15 cellular contexts compared by ENCODE assay signal in genomic region chr1:44072204-44072603, GRCh38. TPM values are rescaled to one million over a fixed set of nuclear protein-coding genes. Genes with fewer than 3 reads are reported as not detected.
DNase-seq lines count a peak whose midpoint lies in the region; ATAC-seq lines count a peak whose summit lies in the region.
"Had no signal": no experiment of that assay in that cellular context is flagged by ENCODE, and none has a peak within 500 bp of the region (broad histone marks: within the 10 kb centered on the region; RNA-seq: fewer than 3 reads in every experiment).

No MANE protein-coding gene starts in this region.

- ATAC-seq in stimulated activated naive CD8-positive, alpha-beta T cell treated with anti-CD3 and anti-CD28 coated beads, Interleukin-15, Interleukin-2, amounts not matched to agents 100 U/mL and 50 U/mL, for 24 hours = peak; percentile 61
- no peak for ATAC-seq in stimulated activated naive CD8-positive, alpha-beta T cell treated with anti-CD3 and anti-CD28 coated beads, Interleukin-15, amount 100 ng/mL, for 72 hours
- peak; percentile 14 for ATAC-seq in aorta (ENCODE audit: low FRiP score)
- no peak for ATAC-seq in GM19035 (IDR thresholded peaks at IDR 0.05; ENCODE audit: unreplicated experiment)
- ATAC-seq: activated CD8-positive, alpha-beta memory T cell treated with anti-CD3 and anti-CD28 coated beads, Interleukin-2, amount 10 ng/mL, durations not matched to agents 7 days and 5 days; stimulated activated effector memory CD8-positive, alpha-beta T cell treated with anti-CD3 and anti-CD28 coated beads, Interleukin-12 subunit alpha, Interleukin-12 subunit beta, amount 100 ng/mL, for 72 hours had no signal

- H3K27ac Mint-ChIP-seq in stimulated activated naive CD8-positive, alpha-beta T cell treated with anti-CD3 and anti-CD28 coated beads, Interleukin-15, amount 100 ng/mL, for 72 hours = no peak overlapping the region
- H3K27ac Mint-ChIP-seq: activated CD8-positive, alpha-beta memory T cell treated with anti-CD3 and anti-CD28 coated beads, Interleukin-2, amount 10 ng/mL, durations not matched to agents 7 days and 5 days; brain; CD4-positive, CD25-positive, alpha-beta regulatory T cell; stimulated activated effector memory CD8-positive, alpha-beta T cell treated with anti-CD3 and anti-CD28 coated beads, Interleukin-12 subunit alpha, Interleukin-12 subunit beta, amount 100 ng/mL, for 72 hours had no signal

- H3K4me1 Mint-ChIP-seq in stimulated activated naive CD8-positive, alpha-beta T cell treated with anti-CD3 and anti-CD28 coated beads, Interleukin-15, amount 100 ng/mL, for 72 hours = peaks cover 6% of the 10 kb centered on the region
- H3K4me1 Mint-ChIP-seq: stimulated activated effector memory CD8-positive, alpha-beta T cell treated with anti-CD3 and anti-CD28 coated beads, Interleukin-12 subunit alpha, Interleukin-12 subunit beta, amount 100 ng/mL, for 72 hours had no signal

- H3K27me3 ChIP-seq in SJSA1 (replicated peaks) (peaks cover under 1% of the 10 kb centered on the region; the same call in 1 of the 2 replicates), aorta (ENCODE audit: control insufficient read depth in 1 of 2, insufficient read depth in 2 of 2, low read length in 1 of 2) (no peaks in the 10 kb centered on the region)

- no peak for DNase-seq in stimulated activated naive CD8-positive, alpha-beta T cell treated with anti-CD3 and anti-CD28 coated beads, Interleukin-15, Interleukin-2, amounts not matched to agents 100 U/mL and 50 U/mL, for 24 hours
- no peak for DNase-seq in stimulated activated naive CD8-positive, alpha-beta T cell treated with anti-CD3 and anti-CD28 coated beads, Interleukin-15, amount 100 ng/mL, for 72 hours
- peak; percentile 63 to 79 for DNase-seq in SJSA1 (ENCODE audit: low read depth in 1 of 2, low spot score in 2 of 2)
- peak; percentile 84 for DNase-seq in fibroblast of peridontal ligament (ENCODE audit: extremely low read depth)
- DNase-seq in aorta = peak in 1 of 2 donors; percentile 63
- DNase-seq in activated T-cell treated with anti-CD3 and anti-CD28 coated beads, Interleukin-2, amount 50 U/mL, for 48 hours = no peak
- DNase-seq in activated T-cell treated with anti-CD3 and anti-CD28 coated beads, Interleukin-2, amount 50 U/mL, for 1 hour = no peak
- DNase-seq: activated CD8-positive, alpha-beta memory T cell treated with anti-CD3 and anti-CD28 coated beads, Interleukin-2, amount 10 ng/mL, durations not matched to agents 7 days and 5 days; CD4-positive, CD25-positive, alpha-beta regulatory T cell; midbrain; NCI-H2171 treated with DMSO at 0.1 percent for 48 hours; SW 1271 had no signal

- no peaks in the 10 kb centered on the region for H3K36me3 ChIP-seq in SJSA1
- no peaks in the 10 kb centered on the region for H3K36me3 ChIP-seq in aorta (ENCODE audit: control insufficient read depth in 1 of 2, insufficient read depth in 2 of 2, low read length in 1 of 2)

- H3K9me3 ChIP-seq in SJSA1 (replicated peaks) = no peaks in the 10 kb centered on the region
- H3K9me3 ChIP-seq in aorta (ENCODE audit: control insufficient read depth, low read length) = no peaks in the 10 kb centered on the region

- H3K9me3 Mint-ChIP-seq in stimulated activated naive CD8-positive, alpha-beta T cell treated with anti-CD3 and anti-CD28 coated beads, Interleukin-15, amount 100 ng/mL, for 72 hours = no peaks in the 10 kb centered on the region
- H3K9me3 Mint-ChIP-seq: stimulated activated effector memory CD8-positive, alpha-beta T cell treated with anti-CD3 and anti-CD28 coated beads, Interleukin-12 subunit alpha, Interleukin-12 subunit beta, amount 100 ng/mL, for 72 hours had no signal

- peaks cover 22% of the 10 kb centered on the region for H3K27me3 Mint-ChIP-seq in stimulated activated naive CD8-positive, alpha-beta T cell treated with anti-CD3 and anti-CD28 coated beads, Interleukin-15, amount 100 ng/mL, for 72 hours

- peaks cover 9% of the 10 kb centered on the region for H3K4me1 ChIP-seq in SJSA1 (replicated peaks)
- peaks cover 0 to 3% of the 10 kb centered on the region in 2 donors for H3K4me1 ChIP-seq in aorta (ENCODE audit: control insufficient read depth in 1 of 2, insufficient read depth in 2 of 2, low read length in 2 of 2)

- H3K27ac ChIP-seq in SJSA1 (no peak overlapping the region), aorta (ENCODE audit: low read depth in 1 of 2, low read length in 2 of 2) (no peak overlapping the region)

- H3K4me3 ChIP-seq in SJSA1 = no peak overlapping the region
- H3K4me3 ChIP-seq in aorta (ENCODE audit: low read length in 2 of 2) = no peak overlapping the region

- H3K4me3 Mint-ChIP-seq in stimulated activated naive CD8-positive, alpha-beta T cell treated with anti-CD3 and anti-CD28 coated beads, Interleukin-15, amount 100 ng/mL, for 72 hours = no peak overlapping the region
- H3K4me3 Mint-ChIP-seq: activated CD8-positive, alpha-beta memory T cell treated with anti-CD3 and anti-CD28 coated beads, Interleukin-2, amount 10 ng/mL, durations not matched to agents 7 days and 5 days; brain; CD4-positive, CD25-positive, alpha-beta regulatory T cell; stimulated activated effector memory CD8-positive, alpha-beta T cell treated with anti-CD3 and anti-CD28 coated beads, Interleukin-12 subunit alpha, Interleukin-12 subunit beta, amount 100 ng/mL, for 72 hours had no signal

- intact Hi-C loops in aorta (cut with DNase I) = no loop called here

RNA-seq across cellular contexts. Expression of gene SLC6A9, which starts 40.9 kb away (rescaled TPM):
- 0.66 and 1.4 TPM in 2 replicates for total RNA-seq in SJSA1 (2014; rRNA removed; shearing (Covaris generic))
- total RNA-seq in aorta = 10 to 100 TPM in 1 of 2 donors, 1 to 10 TPM in 1; 5.5 to 18.9 TPM
- 1 to 10 TPM; 1.3 to 7.5 TPM for polyA plus RNA-seq in aorta

RNA-seq across cellular contexts. Expression of gene KLF17, which starts 46.4 kb away (rescaled TPM):
- total RNA-seq in SJSA1 (2014; rRNA removed; shearing (Covaris generic)) = not detected in 2 replicates
- total RNA-seq in aorta = under 1 TPM; 0.16 to 0.33 TPM
- under 1 TPM; 0.13 to 0.15 TPM for polyA plus RNA-seq in aorta
- total RNA-seq: activated CD8-positive, alpha-beta memory T cell treated with anti-CD3 and anti-CD28 coated beads, Interleukin-2, amount 10 ng/mL, durations not matched to agents 7 days and 5 days; CD4-positive, CD25-positive, alpha-beta regulatory T cell had no signal
- polyA plus RNA-seq: CD4-positive, CD25-positive, alpha-beta regulatory T cell had no signal

Comparison
In these comparisons a context has a peak if more than half of its experiments do, and no peak if none do; other contexts are left out.
1. ATAC-seq: peak in stimulated activated naive CD8-positive, alpha-beta T cell treated with anti-CD3 and anti-CD28 coated beads, Interleukin-15, Interleukin-2, amounts not matched to agents 100 U/mL and 50 U/mL, for 24 hours (single experiment) and aorta (single experiment); none in stimulated activated naive CD8-positive, alpha-beta T cell treated with anti-CD3 and anti-CD28 coated beads, Interleukin-15, amount 100 ng/mL, for 72 hours (single experiment) and GM19035 (single experiment).
2. DNase-seq: peak in SJSA1 (2 of 2) and fibroblast of peridontal ligament (single experiment); none in stimulated activated naive CD8-positive, alpha-beta T cell treated with anti-CD3 and anti-CD28 coated beads, Interleukin-15, Interleukin-2, amounts not matched to agents 100 U/mL and 50 U/mL, for 24 hours (single experiment), stimulated activated naive CD8-positive, alpha-beta T cell treated with anti-CD3 and anti-CD28 coated beads, Interleukin-15, amount 100 ng/mL, for 72 hours (0 of 2), activated T-cell treated with anti-CD3 and anti-CD28 coated beads, Interleukin-2, amount 50 U/mL, for 48 hours (0 of 2) and activated T-cell treated with anti-CD3 and anti-CD28 coated beads, Interleukin-2, amount 50 U/mL, for 1 hour (single experiment).